Comparison of ENCODE assay signal across 8 cellular contexts in the genomic region with DNA sequence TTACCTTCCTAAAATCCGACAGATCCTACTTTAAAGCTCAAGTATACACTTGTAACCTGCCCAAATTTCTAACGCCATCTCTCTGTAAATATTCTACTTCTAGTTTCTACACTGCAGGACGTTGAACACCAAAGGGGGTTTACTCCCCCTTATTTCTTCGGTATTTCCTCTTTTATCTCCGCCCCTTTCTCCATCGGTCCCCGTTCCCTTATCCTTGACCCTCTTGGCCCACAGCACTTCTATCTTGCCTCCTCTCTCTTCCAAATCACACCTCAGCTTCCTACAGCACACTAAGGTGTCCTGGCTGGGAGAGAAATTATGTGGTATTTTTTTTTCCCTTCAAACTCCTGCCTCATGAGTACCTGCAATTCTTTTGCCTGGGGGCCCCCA. TPM values are rescaled to one million over a fixed set of nuclear protein-coding genes. Genes with fewer than 3 reads are reported as not detected.
DNase-seq lines count a peak whose midpoint lies in the region; ATAC-seq and TF ChIP-seq lines count a peak whose summit lies in the region.

No MANE protein-coding gene starts in this region.

- no peak overlapping the region for H2AFZ ChIP-seq in trophoblast cell (ENCODE audit: insufficient read depth, low read length, poor library complexity)

- no peak overlapping the region for H2BK120ac ChIP-seq in trophoblast cell (ENCODE audit: insufficient read depth, low read length, poor library complexity)

- DNase-seq in DMS153 treated with DMSO at 0.1 percent for 48 hours (lab: John Stamatoyannopoulos, UW; ENCODE audit: unreplicated experiment) (peak; percentile 0), RWPE2 (ENCODE audit: low spot score) (no peak), foreskin fibroblast (no peak), trophoblast cell (no peak)
- DNase-seq in stimulated activated CD4-positive, alpha-beta T cell treated with anti-CD3 and anti-CD28 coated beads, Interleukin-2, amount 100 ng/mL, for 48 hours = no peak

- H3K27ac ChIP-seq in RWPE2 (ENCODE audit: poor library complexity, severe bottlenecking) (no peak overlapping the region), trophoblast cell (ENCODE audit: low read depth, low read length) (no peak overlapping the region)

- H3K79me2 ChIP-seq in trophoblast cell (ENCODE audit: control insufficient read depth, insufficient read depth, low read length, poor library complexity) = no peaks in the 10 kb centered on the region

- no peaks in the 10 kb centered on the region for H3K4me1 ChIP-seq in RWPE2 (ENCODE audit: insufficient read depth, poor library complexity, severe bottlenecking)
- no peaks in the 10 kb centered on the region for H3K4me1 ChIP-seq in trophoblast cell (ENCODE audit: control insufficient read depth in 1 of 2, insufficient read depth in 2 of 2, low read length in 2 of 2)

- no peak overlapping the region for H3K9ac ChIP-seq in trophoblast cell (ENCODE audit: low read length)

- H3K14ac ChIP-seq in trophoblast cell (ENCODE audit: low read length) = no peak overlapping the region

- ATAC-seq in GM21737 (IDR thresholded peaks at IDR 0.05; ENCODE audit: unreplicated experiment) (peak; percentile 10), RWPE2 (ENCODE audit: low read depth) (no peak), HG03097 (IDR thresholded peaks at IDR 0.05; ENCODE audit: low FRiP score, unreplicated experiment) (no peak), HG03196 (IDR thresholded peaks at IDR 0.05; ENCODE audit: unreplicated experiment) (no peak)

- peak overlapping the region; percentile 71 for H3K4me2 ChIP-seq in trophoblast cell (ENCODE audit: low read length)

- H3K4me3 ChIP-seq in RWPE2 (ENCODE audit: severe bottlenecking) (peak overlapping the region; percentile 39), foreskin fibroblast (ENCODE audit: low read depth in 1 of 2, low read length in 2 of 2) (peak overlapping the region; percentile 35 to 41), trophoblast cell (ENCODE audit: low read depth, low read length) (no peak overlapping the region)

- WGBS in trophoblast cell (ENCODE audit: extremely low coverage, insufficient coverage, insufficient read length) = no CpG with 5 or more reads among the region's 7 CpGs

- H3K79me1 ChIP-seq in trophoblast cell (ENCODE audit: low read length) = no peaks in the 10 kb centered on the region

- no peak overlapping the region for H3K23ac ChIP-seq in trophoblast cell (ENCODE audit: low read length)

- no peak overlapping the region for H3K4ac ChIP-seq in trophoblast cell (ENCODE audit: low read depth, low read length)

- no peak overlapping the region for H3K18ac ChIP-seq in trophoblast cell (ENCODE audit: low read length)

- H3K27me3 ChIP-seq in RWPE2 (ENCODE audit: insufficient read depth, poor library complexity, severe bottlenecking) (no peaks in the 10 kb centered on the region), trophoblast cell (ENCODE audit: insufficient read depth, low read length) (no peaks in the 10 kb centered on the region)

- no peak overlapping the region for H2BK12ac ChIP-seq in trophoblast cell (ENCODE audit: low read length)

- H2BK5ac ChIP-seq in trophoblast cell (ENCODE audit: low read depth, low read length, poor library complexity) = no peak overlapping the region

- H3K9me3 ChIP-seq in RWPE2 (ENCODE audit: severe bottlenecking) (no peaks in the 10 kb centered on the region), trophoblast cell (ENCODE audit: insufficient read depth, low read depth, low read length) (no peaks in the 10 kb centered on the region)

- H4K12ac ChIP-seq in trophoblast cell (ENCODE audit: low read depth, low read length) = no peak overlapping the region

- TF ChIP-seq CTCF in RWPE2 (IDR thresholded peaks at IDR 0.05; ENCODE audit: poor library complexity, severe bottlenecking) (no peak), foreskin fibroblast (IDR thresholded peaks at IDR 0.05; ENCODE audit: low read depth, low read length) (no peak)

- no peak overlapping the region for H4K8ac ChIP-seq in trophoblast cell (ENCODE audit: low read depth, low read length)

- H3K36me3 ChIP-seq in RWPE2 (ENCODE audit: low read depth) = no peaks in the 10 kb centered on the region
- H3K36me3 ChIP-seq in trophoblast cell (ENCODE audit: control insufficient read depth in 1 of 2, insufficient read depth in 2 of 2, low read length in 2 of 2) = no peaks in the 10 kb centered on the region

- H4K91ac ChIP-seq in trophoblast cell (ENCODE audit: low read depth, low read length) = no peak overlapping the region

- H2AK5ac ChIP-seq in trophoblast cell (ENCODE audit: low read length) = no peak overlapping the region

RNA-seq across cellular contexts. Expression of a gene that starts 0.7 kb away (rescaled TPM):
- 0.23 and 0.25 TPM in 2 replicates for polyA plus RNA-seq in trophoblast cell (2013)
